ENCODE assay signal across 30 cellular contexts in the genomic region with DNA sequence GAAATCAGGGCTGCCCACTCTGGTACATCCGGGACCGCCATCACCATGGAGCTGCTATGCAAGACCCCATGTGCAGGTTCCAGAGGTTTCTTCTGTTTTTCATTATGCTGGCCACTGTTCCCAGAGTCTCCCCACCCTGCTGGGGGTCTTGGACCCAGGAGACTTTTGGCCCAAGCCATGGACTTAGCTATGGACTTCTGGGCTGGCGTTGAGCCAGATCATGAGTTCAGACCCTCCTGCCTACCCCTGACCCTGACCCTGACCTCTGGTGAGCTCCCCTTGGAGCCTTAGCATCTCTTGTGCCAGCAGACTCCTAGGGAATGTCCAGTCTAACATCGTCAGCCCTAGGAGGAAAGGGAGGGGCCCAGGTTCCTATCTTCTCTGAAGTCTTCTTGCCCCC. TPM values are rescaled to one million over a fixed set of nuclear protein-coding genes. Genes with fewer than 3 reads are reported as not detected.
"Had no signal": no experiment of that assay in that cellular context is flagged by ENCODE, and none has a peak within 500 bp of the region (broad histone marks: within the 10 kb centered on the region; RNA-seq: fewer than 3 reads in every experiment).

No MANE protein-coding gene starts in this region.

- H3K27ac ChIP-seq: SJSA1 had no signal

- DNase-seq: activated CD4-positive, alpha-beta T cell treated with anti-CD3 and anti-CD28 coated beads for 4 hours; activated CD4-positive, alpha-beta T cell treated with anti-CD3 and anti-CD28 coated beads, Interleukin-2, amount 50 U/mL, for 48 hours; activated CD4-positive, CD25-positive, alpha-beta regulatory T cell; activated CD8-positive, alpha-beta memory T cell treated with anti-CD3 and anti-CD28 coated beads for 24 hours; activated effector memory CD4-positive, alpha-beta T cell treated with anti-CD3 and anti-CD28 coated beads, Interleukin-2, amount 50 U/mL, for 16 hours; activated naive CD4-positive, alpha-beta T cell treated with anti-CD3 and anti-CD28 coated beads for 36 hours; activated naive CD8-positive, alpha-beta T cell treated with anti-CD3 and anti-CD28 coated beads for 36 hours; adrenal gland; aorta; caudate nucleus; cortex of kidney; head of caudate nucleus; hypothalamus; immature natural killer cell; naive B cell; psoas muscle; stimulated activated CD4-positive, alpha-beta T cell treated with anti-CD3 and anti-CD28 coated beads, Interleukin-4, amount 100 ng/mL, for 24 hours; T-cell had no signal

- H3K4me3 ChIP-seq: adrenal gland, pancreas, psoas muscle, SJSA1, tibial nerve had no signal

- H3K36me3 ChIP-seq: adrenal gland, pancreas, SJSA1, tibial nerve had no signal

- H3K27me3 ChIP-seq: adrenal gland, pancreas, SJSA1, tibial nerve had no signal

- FAIRE-seq: endothelial cell of umbilical vein, pancreas had no signal

- H3K9me3 ChIP-seq: adrenal gland, pancreas, psoas muscle, SJSA1, tibial nerve had no signal

- ATAC-seq: left lobe of liver; pancreas; psoas muscle; stimulated activated effector memory CD8-positive, alpha-beta T cell treated with anti-CD3 and anti-CD28 coated beads, Interleukin-12 subunit alpha, Interleukin-12 subunit beta, amount 100 ng/mL, for 72 hours; T-cell had no signal

RNA-seq across cellular contexts. Expression of a gene that starts 25.3 kb away (rescaled TPM):
- total RNA-seq: activated naive CD4-positive, alpha-beta T cell treated with anti-CD3 and anti-CD28 coated beads for 36 hours; activated naive CD8-positive, alpha-beta T cell treated with anti-CD3 and anti-CD28 coated beads for 36 hours; chondrocyte; endothelial cell of umbilical vein; fibroblast of lung; fibroblast of villous mesenchyme; lung microvascular endothelial cell; SJSA1; T-cell; T-helper 2 cell treated with Interferon-gamma antibody and Interleukin-4, amounts not matched to agents 100 ng/mL and 5 ng/mL, for 36 hours had no signal
- polyA plus RNA-seq: endothelial cell of umbilical vein, fibroblast of lung, immature natural killer cell, neural cell had no signal
